In genomic region chr6:79076881-79077641, GRCh38 we compare ENCODE assay signal across 1 cellular context.
A peak's percentile ranks its signal among the peaks of the same experiment; 100 is the strongest.
TF ChIP-seq lines count a peak whose summit lies in the region.

No MANE protein-coding gene starts in this region.

TF ChIP-seq in SK-N-SH, 30 proteins besides CTCF, POLR2A, EP300 and RAD21 (continued from another document):
- TF ChIP-seq USF1 (IDR thresholded peaks at IDR 0.05; ENCODE audit: borderline replicate concordance, low read depth) (no peak), GABPA (IDR thresholded peaks at IDR 0.05; ENCODE audit: low read depth) (no peak), JUND (IDR thresholded peaks at IDR 0.05) (no peak), TAF1 (IDR thresholded peaks at IDR 0.05; ENCODE audit: borderline replicate concordance, low read depth, low read length) (peak; percentile 37; the same call in 1 of the 2 replicates), SMC3 (IDR thresholded peaks at IDR 0.05; ENCODE audit: low read depth, low read length) (no peak), NRF1 (IDR thresholded peaks at IDR 0.05; ENCODE audit: low read depth, low read length) (no peak), MAX (IDR thresholded peaks at IDR 0.05; ENCODE audit: low read depth) (peak; percentile 61; the same call in 1 of the 2 replicates), FOSL2 (IDR thresholded peaks at IDR 0.05; ENCODE audit: borderline replicate concordance, low read depth) (no peak), REST (IDR thresholded peaks at IDR 0.05; ENCODE audit: low read depth, low read length) (peak; percentile 45; the same call in 1 of the 2 replicates), FOXJ3 (CRISPR knock-in tag; IDR thresholded peaks at IDR 0.05) (no peak), RCOR1 (IDR thresholded peaks at IDR 0.05; ENCODE audit: low read length) (peak; percentile 10; the same call in 1 of the 2 replicates), ELF1 (IDR thresholded peaks at IDR 0.05) (no peak), MEF2A (IDR thresholded peaks at IDR 0.05; ENCODE audit: borderline replicate concordance, low read depth) (no peak), MXI1 (IDR thresholded peaks at IDR 0.05; ENCODE audit: low read depth, low read length) (peak; percentile 81; the same call in 1 of the 2 replicates), TEAD4 (IDR thresholded peaks at IDR 0.05; ENCODE audit: borderline replicate concordance, insufficient read depth) (no peak), ZBTB33 (IDR thresholded peaks at IDR 0.05; ENCODE audit: borderline replicate concordance, low read depth) (no peak)
